Comparison of ENCODE assay signal across 22 cellular contexts in the genomic region with DNA sequence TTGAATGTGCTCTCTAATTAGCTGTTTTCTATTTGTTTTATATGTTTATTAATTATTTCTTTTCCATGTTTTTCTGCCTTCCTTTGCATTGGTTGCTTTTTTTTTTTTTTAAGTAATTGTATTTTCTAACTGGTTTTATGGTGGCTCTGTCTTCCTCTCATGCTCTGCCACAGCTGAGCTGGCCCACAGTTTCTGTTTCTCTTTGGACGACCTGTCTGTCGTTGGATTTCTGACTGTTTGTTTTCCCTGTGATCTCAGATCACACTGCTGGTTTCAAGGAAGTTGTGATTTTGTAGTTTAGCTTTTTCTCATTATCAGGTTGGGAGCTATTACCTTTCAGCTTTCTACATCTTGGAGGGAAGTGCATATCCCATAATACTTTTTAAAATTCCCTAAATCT. TPM values are rescaled to one million over a fixed set of nuclear protein-coding genes. Genes with fewer than 3 reads are reported as not detected.
DNase-seq lines count a peak whose midpoint lies in the region; ATAC-seq, FAIRE-seq and TF ChIP-seq lines count a peak whose summit lies in the region.
"Had no signal": no experiment of that assay in that cellular context is flagged by ENCODE, and none has a peak within 500 bp of the region (broad histone marks: within the 10 kb centered on the region; RNA-seq: fewer than 3 reads in every experiment).

No MANE protein-coding gene starts in this region.

- ATAC-seq in right lobe of liver (peak in 3 of 4 donors; percentile 86 to 99 (median 98)), HepG2 (no peak), WTC11 (no peak), mucosa of descending colon (peak; percentile 82), GM18868 (IDR thresholded peaks at IDR 0.05; ENCODE audit: unreplicated experiment) (no peak), GM19395 (IDR thresholded peaks at IDR 0.05; ENCODE audit: unreplicated experiment) (no peak), sciatic nerve (no peak)

- H3K9me3 Mint-ChIP-seq in WTC11: peaks cover 14% of the 10 kb centered on the region
- H3K9me3 Mint-ChIP-seq: activated CD4-positive, alpha-beta T cell treated with anti-CD3 and anti-CD28 coated beads, Interleukin-2, amount 10 ng/mL, durations not matched to agents 7 days and 5 days; activated naive CD4-positive, alpha-beta T cell treated with anti-CD3 and anti-CD28 coated beads, Interleukin-2, amount 50 U/mL, for 24 hours; CD4-positive, alpha-beta T cell had no signal

- in situ Hi-C loops in HepG2 (cut with HindIII; ENCODE audit: extremely low pct_ligation_motif_present, low pct_unique_long_range_greater_than_20kb): no loop called here

- no peak overlapping the region for H3K4me3 ChIP-seq in right lobe of liver
- no peak overlapping the region for H3K4me3 ChIP-seq in HepG2 (replicated peaks in 1 of 3; ENCODE audit: insufficient read depth in 1 of 3, low read depth in 2 of 3, low read length in 3 of 3)
- H3K4me3 ChIP-seq in mucosa of descending colon: no peak overlapping the region
- H3K4me3 ChIP-seq: sigmoid colon, tibial artery had no signal

- no peak overlapping the region for H3K4me2 ChIP-seq in HepG2 (ENCODE audit: low read depth, low read length)
- H3K4me2 ChIP-seq: KMS-11 had no signal

- H2AFZ ChIP-seq in HepG2 (ENCODE audit: low read length): no peak overlapping the region

- POLR2A ChIA-PET in HepG2 (lab: Yijun Ruan, JAX): no interaction called here
- POLR2A ChIA-PET in WTC11 (lab: Charles Lee): no interaction called here

- TF ChIP-seq CTCF in right lobe of liver (IDR thresholded peaks at IDR 0.05) (no peak), HepG2 (CRISPR knock-in tag; IDR thresholded peaks at IDR 0.05) (no peak), WTC11 (IDR thresholded peaks at IDR 0.05) (no peak), mucosa of descending colon (IDR thresholded peaks at IDR 0.05) (no peak)

- H3K9me3 ChIP-seq in right lobe of liver (no peaks in the 10 kb centered on the region), HepG2 (ENCODE audit: low read length) (no peaks in the 10 kb centered on the region), mucosa of descending colon (no peaks in the 10 kb centered on the region)
- H3K9me3 ChIP-seq: sigmoid colon, tibial artery had no signal

- intact Hi-C loops in right lobe of liver (cut with DNase I): no loop called here
- intact Hi-C loops in HepG2 (cut with micrococcal nuclease; ENCODE audit: unreplicated experiment): no loop called here
- intact Hi-C loops in mucosa of descending colon (cut with DNase I, micrococcal nuclease): no loop called here
- intact Hi-C loops in sciatic nerve (cut with DNase I): no loop called here

- WGBS in right lobe of liver (ENCODE audit: insufficient coverage, low coverage, low lambda C conversion rate, missing lambda C conversion rate): 0% methylated on average over 2 of the region's 2 CpGs
- WGBS in HepG2 (ENCODE audit: low lambda C conversion rate): 2% methylated on average over 2 of the region's 2 CpGs

- no peak for TF ChIP-seq RAD21 in HepG2 (CRISPR knock-in tag; IDR thresholded peaks at IDR 0.05)

- no peak for TF ChIP-seq EP300 in HepG2 (IDR thresholded peaks at IDR 0.05; ENCODE audit: low read depth in 2 of 2, low read length in 2 of 2)
- TF ChIP-seq EP300 in HepG2 (CRISPR knock-in tag; IDR thresholded peaks at IDR 0.05; ENCODE audit: borderline replicate concordance): no peak

- DNase-seq in right lobe of liver: peak in 1 of 3 donors; percentile 19
- no peak for DNase-seq in HepG2 (ENCODE audit: low spot score)
- DNase-seq in WTC11 (ENCODE audit: low spot score): no peak
- DNase-seq in mucosa of descending colon: peak in 2 of 3 donors; percentile 26 to 65
- no peak for DNase-seq in amniotic stem cell (lab: John Stamatoyannopoulos, UW)
- DNase-seq in sciatic nerve (ENCODE audit: low spot score): no peak
- DNase-seq: activated CD4-positive, alpha-beta T cell treated with anti-CD3 and anti-CD28 coated beads, Interleukin-2, amount 10 ng/mL, durations not matched to agents 7 days and 5 days; activated T-cell treated with anti-CD3 and anti-CD28 coated beads for 4 hours; brain microvascular endothelial cell; CD4-positive, alpha-beta T cell; NCI-H345; sigmoid colon; stimulated activated CD4-positive, alpha-beta T cell treated with anti-CD3 and anti-CD28 coated beads, Interleukin-4, amount 100 ng/mL, for 24 hours; T-helper 9 cell; tibial artery had no signal

- peak overlapping the region; percentile 26; the same call in 1 of the 2 replicates for H3K27ac Mint-ChIP-seq in WTC11
- H3K27ac Mint-ChIP-seq: activated CD4-positive, alpha-beta T cell treated with anti-CD3 and anti-CD28 coated beads, Interleukin-2, amount 10 ng/mL, durations not matched to agents 7 days and 5 days; activated naive CD4-positive, alpha-beta T cell treated with anti-CD3 and anti-CD28 coated beads, Interleukin-2, amount 50 U/mL, for 24 hours; CD4-positive, alpha-beta T cell had no signal

- H3K27me3 ChIP-seq in right lobe of liver: no peaks in the 10 kb centered on the region
- H3K27me3 ChIP-seq in HepG2 (ENCODE audit: control insufficient read depth in 1 of 2, insufficient read depth in 2 of 2, low read length in 2 of 2): no peaks in the 10 kb centered on the region
- H3K27me3 ChIP-seq: brain microvascular endothelial cell, sigmoid colon, tibial artery had no signal

- no peaks in the 10 kb centered on the region for H4K20me1 ChIP-seq in HepG2 (ENCODE audit: insufficient read depth, low read length)

- peaks cover 8% of the 10 kb centered on the region for H3K36me3 Mint-ChIP-seq in WTC11
- H3K36me3 Mint-ChIP-seq: activated naive CD4-positive, alpha-beta T cell treated with anti-CD3 and anti-CD28 coated beads, Interleukin-2, amount 50 U/mL, for 24 hours had no signal

- H3K27ac ChIP-seq in right lobe of liver (peak overlapping the region in 1 of 3 donors; percentile 14), HepG2 (ENCODE audit: extremely low read length, insufficient read depth, low read length) (no peak overlapping the region)
- H3K27ac ChIP-seq: brain microvascular endothelial cell, KMS-11, sigmoid colon, tibial artery had no signal

- FAIRE-seq in HepG2 (lab: Jason Lieb, UNC): no peak

- CTCF ChIA-PET in HepG2 (lab: Yijun Ruan, JAX; ENCODE audit: low intra/inter-chr PET ratio, low total read pairs) (no interaction called here), WTC11 (lab: Charles Lee) (interaction anchor here (0.6 to 0.8 kb wide), 2 partner anchors 247 to 1624 kb away, joined by 3 read pairs; no protein-coding TSS in a partner anchor)

- no peaks in the 10 kb centered on the region for H3K27me3 Mint-ChIP-seq in WTC11 (ENCODE audit: low read depth)

- no peak overlapping the region for H3K9ac ChIP-seq in HepG2 (ENCODE audit: insufficient read depth, low read depth, low read length)
- H3K9ac ChIP-seq: KMS-11 had no signal

- H3K4me3 Mint-ChIP-seq in WTC11: no peak overlapping the region
- H3K4me3 Mint-ChIP-seq: activated CD4-positive, alpha-beta T cell treated with anti-CD3 and anti-CD28 coated beads, Interleukin-2, amount 10 ng/mL, durations not matched to agents 7 days and 5 days; activated naive CD4-positive, alpha-beta T cell treated with anti-CD3 and anti-CD28 coated beads, Interleukin-2, amount 50 U/mL, for 24 hours; CD4-positive, alpha-beta T cell had no signal

- peaks cover 18% of the 10 kb centered on the region for H3K4me1 Mint-ChIP-seq in WTC11
- H3K4me1 Mint-ChIP-seq: activated CD4-positive, alpha-beta T cell treated with anti-CD3 and anti-CD28 coated beads, Interleukin-2, amount 10 ng/mL, durations not matched to agents 7 days and 5 days; activated naive CD4-positive, alpha-beta T cell treated with anti-CD3 and anti-CD28 coated beads, Interleukin-2, amount 50 U/mL, for 24 hours had no signal

- BruUV-seq in HepG2 (replicated peaks; lab: Mats Ljungman, UMichigan): no TSS peak

- H3K36me3 ChIP-seq in right lobe of liver (no peaks in the 10 kb centered on the region), HepG2 (replicated peaks in 1 of 2; ENCODE audit: control insufficient read depth in 1 of 2, insufficient read depth in 2 of 2, low read length in 2 of 2) (no peaks in the 10 kb centered on the region), mucosa of descending colon (ENCODE audit: low read depth) (no peaks in the 10 kb centered on the region)
- H3K36me3 ChIP-seq: brain microvascular endothelial cell, sigmoid colon, tibial artery had no signal

- TF ChIP-seq POLR2A in right lobe of liver (IDR thresholded peaks at IDR 0.05) (no peak), HepG2 (IDR thresholded peaks at IDR 0.05; ENCODE audit: insufficient read depth in 1 of 2, low read depth in 2 of 2, low read length in 2 of 2) (no peak)

- H3K4me1 ChIP-seq in right lobe of liver: no peaks in the 10 kb centered on the region
- H3K4me1 ChIP-seq in HepG2 (ENCODE audit: insufficient read depth, low read length): no peaks in the 10 kb centered on the region
- H3K4me1 ChIP-seq in mucosa of descending colon (ENCODE audit: low read depth): peaks cover 3% of the 10 kb centered on the region
- H3K4me1 ChIP-seq: sigmoid colon, tibial artery had no signal

- no peaks in the 10 kb centered on the region for H3K79me2 ChIP-seq in HepG2 (ENCODE audit: insufficient read depth, low read length)

TF ChIP-seq in HepG2, 621 proteins besides CTCF, POLR2A, EP300 and RAD21 (continues in another document):
- TF ChIP-seq BRD4 (CRISPR knock-in tag; IDR thresholded peaks at IDR 0.05): no peak

RNA-seq across cellular contexts. Expression of a gene that starts 15.9 kb away (rescaled TPM):
- total RNA-seq in right lobe of liver: not detected
- total RNA-seq in HepG2 (2016; rRNA removed; fragmentation: Illumina TruSeq; extraction: Trizol): not detected in 2 replicates
- total RNA-seq in HepG2 (2016; cell fraction: cytosol; rRNA removed; fragmentation: Illumina TruSeq; extraction: Trizol; ENCODE audit: low read depth): not detected in 2 replicates
- total RNA-seq in HepG2 (2016; cell fraction: insoluble cytoplasmic fraction; rRNA removed; fragmentation: Illumina TruSeq; extraction: Trizol): not detected in 2 replicates
- not detected in 2 replicates for total RNA-seq in HepG2 (2016; cell fraction: membrane; rRNA removed; fragmentation: Illumina TruSeq; extraction: Trizol)
- total RNA-seq in HepG2 (2016; cell fraction: nucleus; rRNA removed; fragmentation: Illumina TruSeq; extraction: Trizol): not detected in 2 replicates
- polyA plus RNA-seq in HepG2 (2011; rRNA removed): not detected in 2 replicates
- not detected in 2 replicates for polyA plus RNA-seq in HepG2 (2011; cell fraction: cytosol; rRNA removed)
- not detected in 2 replicates for polyA plus RNA-seq in HepG2 (2011; cell fraction: nucleus; rRNA removed)
- polyA plus RNA-seq in HepG2 (2012): not detected in 2 replicates
- not detected in 2 replicates for polyA plus RNA-seq in HepG2 (2016; cell fraction: cytosol; fragmentation: Illumina TruSeq; extraction: Trizol; ENCODE audit: low read depth)
- not detected in 2 replicates for polyA plus RNA-seq in HepG2 (2016; cell fraction: insoluble cytoplasmic fraction; fragmentation: Illumina TruSeq; extraction: Trizol; ENCODE audit: low read depth)
- not detected in 2 replicates for polyA plus RNA-seq in HepG2 (2016; cell fraction: membrane; fragmentation: Illumina TruSeq; extraction: Trizol; ENCODE audit: low read depth)
- polyA plus RNA-seq in HepG2 (2016; cell fraction: nucleus; fragmentation: Illumina TruSeq; extraction: Trizol; ENCODE audit: insufficient read depth, low read depth): not detected in 2 replicates
- polyA minus RNA-seq in HepG2 (2011; rRNA and poly(A)+ RNA removed; ENCODE audit: low replicate concordance): not detected in 2 replicates
- not detected in 2 replicates for polyA minus RNA-seq in HepG2 (2011; cell fraction: cytosol; rRNA and poly(A)+ RNA removed)
- not detected in 2 replicates for polyA minus RNA-seq in HepG2 (2011; cell fraction: nucleus; rRNA and poly(A)+ RNA removed)
- total RNA-seq in WTC11 (2021): not detected in 3 replicates
- not detected for total RNA-seq in mucosa of descending colon
- not detected for total RNA-seq in sciatic nerve
- total RNA-seq: A673; activated CD4-positive, alpha-beta T cell treated with anti-CD3 and anti-CD28 coated beads, Interleukin-2, amount 10 ng/mL, durations not matched to agents 7 days and 5 days; CD4-positive, alpha-beta T cell; kidney epithelial cell; sigmoid colon had no signal
- polyA plus RNA-seq: neural cell, sigmoid colon had no signal

Comparison
In these comparisons a context has a peak if more than half of its experiments do, and no peak if none do; other contexts are left out.
1. ATAC-seq: peak in right lobe of liver (3 of 4) and mucosa of descending colon (single experiment); none in HepG2 (single experiment), WTC11 (single experiment), GM18868 (single experiment), GM19395 (single experiment) and sciatic nerve (single experiment).
2. DNase-seq: peak in mucosa of descending colon (2 of 3); none in HepG2 (single experiment), WTC11 (single experiment), amniotic stem cell (single experiment) and sciatic nerve (single experiment).